Comparison of ENCODE assay signal across 8 cellular contexts in genomic region chr4:147617841-147618421, GRCh38. TPM values are rescaled to one million over a fixed set of nuclear protein-coding genes. Genes with fewer than 3 reads are reported as not detected.
DNase-seq lines count a peak whose midpoint lies in the region; ATAC-seq lines count a peak whose summit lies in the region.

No MANE protein-coding gene starts in this region.

- no peaks in the 10 kb centered on the region for H3K27me3 ChIP-seq in CD8-positive, alpha-beta memory T cell (ENCODE audit: insufficient read depth, low read length, poor library complexity, severe bottlenecking)
- H3K27me3 ChIP-seq in duodenal mucosa (ENCODE audit: control insufficient read depth in 1 of 2, insufficient read depth in 2 of 2, low read length in 2 of 2) = peaks cover 0 to 4% of the 10 kb centered on the region in 2 donors

- H3K27ac ChIP-seq in CD8-positive, alpha-beta memory T cell (ENCODE audit: low read depth, low read length) = peak overlapping the region; percentile 89
- H3K27ac ChIP-seq in KOPT-K1 (ENCODE audit: low read depth, low read length, poor library complexity, severe bottlenecking) (peak overlapping the region; percentile 80), duodenal mucosa (ENCODE audit: low read depth, low read length) (no peak overlapping the region)

- no peaks in the 10 kb centered on the region for H3K9me3 ChIP-seq in CD8-positive, alpha-beta memory T cell (ENCODE audit: low read length)
- H3K9me3 ChIP-seq in KOPT-K1 (ENCODE audit: insufficient read depth, low read length, poor library complexity, severe bottlenecking) = no peaks in the 10 kb centered on the region
- H3K9me3 ChIP-seq in duodenal mucosa (ENCODE audit: control insufficient read depth in 1 of 2, low read length in 2 of 2) = no peaks in the 10 kb centered on the region

- H3K27me3 Mint-ChIP-seq in CD8-positive, alpha-beta memory T cell = peaks cover 0 to 3% of the 10 kb centered on the region in 2 donors
- H3K27me3 Mint-ChIP-seq in natural killer cell treated with Interleukin-12 subunit alpha and Interleukin-12 subunit beta and Interleukin-15 and Interleukin-18, amount 100 ng/mL, for 72 hours = peaks cover 2 to 13% of the 10 kb centered on the region in 2 donors

- peak; percentile 22 for ATAC-seq in GM21526 (IDR thresholded peaks at IDR 0.05; ENCODE audit: low FRiP score, unreplicated experiment)
- ATAC-seq in natural killer cell treated with Interleukin-12 subunit alpha and Interleukin-12 subunit beta and Interleukin-15 and Interleukin-18, amount 100 ng/mL, for 72 hours = peak in 1 of 2 donors; percentile 14

- peaks cover 4% of the 10 kb centered on the region for H3K36me3 ChIP-seq in CD8-positive, alpha-beta memory T cell (ENCODE audit: insufficient read depth, low read length)
- H3K36me3 ChIP-seq in KOPT-K1 (ENCODE audit: insufficient read depth, low read length) = peaks cover 26% of the 10 kb centered on the region
- peaks cover 0 to 3% of the 10 kb centered on the region in 2 donors for H3K36me3 ChIP-seq in duodenal mucosa (ENCODE audit: control insufficient read depth in 1 of 2, insufficient read depth in 2 of 2, low read length in 2 of 2)

- peak overlapping the region; percentile 76 to 86 for H3K9ac ChIP-seq in duodenal mucosa (ENCODE audit: low read depth in 1 of 2, low read length in 2 of 2)

- H3K4me3 Mint-ChIP-seq in CD8-positive, alpha-beta memory T cell = peak overlapping the region; percentile 89 to 100 (median 94)
- peak overlapping the region; percentile 95 for H3K4me3 Mint-ChIP-seq in natural killer cell treated with Interleukin-12 subunit alpha and Interleukin-12 subunit beta and Interleukin-15 and Interleukin-18, amount 100 ng/mL, for 72 hours

- peaks cover 42 to 55% (median 52%) of the 10 kb centered on the region in 3 donors for H3K4me1 Mint-ChIP-seq in CD8-positive, alpha-beta memory T cell
- peaks cover 23 to 24% of the 10 kb centered on the region in 2 donors for H3K4me1 Mint-ChIP-seq in natural killer cell treated with Interleukin-12 subunit alpha and Interleukin-12 subunit beta and Interleukin-15 and Interleukin-18, amount 100 ng/mL, for 72 hours (ENCODE audit: low read depth in 2 of 2)

- H3K36me3 Mint-ChIP-seq in CD8-positive, alpha-beta memory T cell = peaks cover 9 to 35% (median 11%) of the 10 kb centered on the region in 3 donors
- H3K36me3 Mint-ChIP-seq in natural killer cell treated with Interleukin-12 subunit alpha and Interleukin-12 subunit beta and Interleukin-15 and Interleukin-18, amount 100 ng/mL, for 72 hours = peaks cover 11% of the 10 kb centered on the region

- H3K27ac Mint-ChIP-seq in CD8-positive, alpha-beta memory T cell = peak overlapping the region; percentile 82 to 100 (median 96)
- H3K27ac Mint-ChIP-seq in natural killer cell treated with Interleukin-12 subunit alpha and Interleukin-12 subunit beta and Interleukin-15 and Interleukin-18, amount 100 ng/mL, for 72 hours = peak overlapping the region; percentile 80 to 99

- CTCF ChIA-PET in CD8-positive, alpha-beta memory T cell (lab: Charles Lee) = interaction anchor here (0.6 to 2.3 kb wide), 7 partner anchors 9 to 249 kb away, joined by 3 to 9 read pairs (median 3); no protein-coding TSS in a partner anchor

- POLR2A ChIA-PET in CD8-positive, alpha-beta memory T cell (lab: Charles Lee) = interaction anchor here (1.0 to 2.2 kb wide), 5 partner anchors 8 to 825 kb away, joined by 3 to 34 read pairs (median 3); partner anchors contain the start of genes NR3C2 and PRMT9

- H3K9me3 Mint-ChIP-seq in CD8-positive, alpha-beta memory T cell = no peaks in the 10 kb centered on the region
- H3K9me3 Mint-ChIP-seq in natural killer cell treated with Interleukin-12 subunit alpha and Interleukin-12 subunit beta and Interleukin-15 and Interleukin-18, amount 100 ng/mL, for 72 hours = no peaks in the 10 kb centered on the region

- H3K4me3 ChIP-seq in CD8-positive, alpha-beta memory T cell (ENCODE audit: low read length) = peak overlapping the region; percentile 95
- peak overlapping the region; percentile 85 to 90 for H3K4me3 ChIP-seq in duodenal mucosa (ENCODE audit: low read depth in 1 of 2, low read length in 2 of 2)

- DNase-seq in CD8-positive, alpha-beta memory T cell = no peak
- no peak for DNase-seq in natural killer cell treated with Interleukin-12 subunit alpha and Interleukin-12 subunit beta and Interleukin-15 and Interleukin-18, amount 100 ng/mL, for 72 hours (ENCODE audit: low spot score)
- no peak for DNase-seq in RPMI8226
- DNase-seq in NCI-H526 (lab: John Stamatoyannopoulos, UW) = no peak
- DNase-seq in NCI-H1694 treated with DMSO at 0.1 percent for 48 hours (lab: John Stamatoyannopoulos, UW) = no peak

- peaks cover 37% of the 10 kb centered on the region for H3K4me1 ChIP-seq in CD8-positive, alpha-beta memory T cell (ENCODE audit: insufficient read depth, low read length)
- H3K4me1 ChIP-seq in duodenal mucosa (ENCODE audit: control insufficient read depth in 1 of 2, insufficient read depth in 2 of 2, low read length in 2 of 2) = peaks cover 13 to 17% of the 10 kb centered on the region in 2 donors

RNA-seq across cellular contexts. Expression of gene TMEM184C, which starts 0.7 kb away (rescaled TPM):
- 10 to 100 TPM; 31.6 to 35.9 TPM for total RNA-seq in CD8-positive, alpha-beta memory T cell
- 26.8 TPM for polyA plus RNA-seq in CD8-positive, alpha-beta memory T cell
- total RNA-seq in natural killer cell treated with Interleukin-12 subunit alpha and Interleukin-12 subunit beta and Interleukin-15 and Interleukin-18, amount 100 ng/mL, for 72 hours = 10 to 100 TPM; 17.6 to 27.2 TPM
